In genomic region chr2:127413200-127413599, GRCh38 we compare ENCODE assay signal across 33 cellular contexts. TPM values are rescaled to one million over a fixed set of nuclear protein-coding genes. Genes with fewer than 3 reads are reported as not detected.
DNase-seq lines count a peak whose midpoint lies in the region; ATAC-seq, FAIRE-seq and TF ChIP-seq lines count a peak whose summit lies in the region.
"Had no signal": no experiment of that assay in that cellular context is flagged by ENCODE, and none has a peak within 500 bp of the region (broad histone marks: within the 10 kb centered on the region; RNA-seq: fewer than 3 reads in every experiment).

No MANE protein-coding gene starts in this region.

- no peak for TF ChIP-seq EP300 in A549 (IDR thresholded peaks at IDR 0.05)

- WGBS in A549 (ENCODE audit: missing lambda C conversion rate), result 86% methylated on average over 3 of the region's 3 CpGs

- H3K4me3 Mint-ChIP-seq in memory B cell, result no peak overlapping the region
- H3K4me3 Mint-ChIP-seq in activated CD4-positive, alpha-beta memory T cell treated with anti-CD3 and anti-CD28 coated beads for 36 hours, result no peak overlapping the region
- H3K4me3 Mint-ChIP-seq: activated CD4-positive, alpha-beta memory T cell treated with anti-CD3 and anti-CD28 coated beads, Interleukin-2, amount 10 ng/mL, durations not matched to agents 7 days and 5 days; activated naive CD4-positive, alpha-beta T cell treated with anti-CD3 and anti-CD28 coated beads for 36 hours; natural killer cell treated with Interleukin-12 subunit alpha and Interleukin-12 subunit beta and Interleukin-15 and Interleukin-18, amount 100 ng/mL, for 72 hours; stimulated activated effector memory CD8-positive, alpha-beta T cell treated with anti-CD3 and anti-CD28 coated beads, Interleukin-12 subunit alpha, Interleukin-12 subunit beta, amount 100 ng/mL, for 72 hours; type B pancreatic cell had no signal

- no peaks in the 10 kb centered on the region for H3K36me3 ChIP-seq in SJSA1
- H3K36me3 ChIP-seq: adrenal gland, gastrocnemius medialis had no signal

- H3K9me3 Mint-ChIP-seq in memory B cell, result peaks cover 3% of the 10 kb centered on the region
- peaks cover 5% of the 10 kb centered on the region for H3K9me3 Mint-ChIP-seq in activated CD4-positive, alpha-beta memory T cell treated with anti-CD3 and anti-CD28 coated beads for 36 hours
- H3K9me3 Mint-ChIP-seq: activated CD4-positive, alpha-beta memory T cell treated with anti-CD3 and anti-CD28 coated beads, Interleukin-2, amount 10 ng/mL, durations not matched to agents 7 days and 5 days; natural killer cell treated with Interleukin-12 subunit alpha and Interleukin-12 subunit beta and Interleukin-15 and Interleukin-18, amount 100 ng/mL, for 72 hours; type B pancreatic cell had no signal

- CTCF ChIA-PET in A549 (lab: Yijun Ruan, JAX), result interaction anchor here (3.6 to 4.3 kb wide), 3 partner anchors 11 to 89 kb away, joined by 14 to 23 read pairs (median 19); no protein-coding TSS in a partner anchor
- CTCF ChIA-PET in activated CD4-positive, alpha-beta memory T cell treated with anti-CD3 and anti-CD28 coated beads for 36 hours (lab: Charles Lee), result interaction anchor here (1.0 kb wide), 1 partner anchor 61 kb away, joined by 6 read pairs; no protein-coding TSS in a partner anchor

- no peak overlapping the region for H3K4me3 ChIP-seq in A549
- no peak overlapping the region for H3K4me3 ChIP-seq in SJSA1
- H3K4me3 ChIP-seq: adrenal gland, gastrocnemius medialis, lung, mucosa of descending colon had no signal

- intact Hi-C loops in activated CD4-positive, alpha-beta memory T cell treated with anti-CD3 and anti-CD28 coated beads for 36 hours (cut with micrococcal nuclease), result no loop called here

- DNase-seq in A549 (ENCODE audit: low read depth in 1 of 2, low spot score in 1 of 2) (no peak), EH (ENCODE audit: low read depth) (peak; percentile 42), SJSA1 (ENCODE audit: low read depth in 1 of 2, low spot score in 2 of 2) (peak in 1 of 2 experiments; percentile 12), memory B cell (ENCODE audit: low spot score in 2 of 2) (no peak), cortex of kidney (lab: John Stamatoyannopoulos, UW) (no peak), islet precursor cell (no peak), SKM-1 treated with dmso at 0.1 percent for 144 hours (lab: John Stamatoyannopoulos, UW; ENCODE audit: unreplicated experiment) (no peak)
- no peak for DNase-seq in activated CD4-positive, alpha-beta memory T cell treated with anti-CD3 and anti-CD28 coated beads for 36 hours
- DNase-seq: 8988T; activated CD4-positive, alpha-beta memory T cell treated with anti-CD3 and anti-CD28 coated beads, Interleukin-2, amount 10 ng/mL, durations not matched to agents 7 days and 5 days; activated CD4-positive, alpha-beta T cell treated with anti-CD3 and anti-CD28 coated beads for 1 hour; activated CD8-positive, alpha-beta memory T cell treated with anti-CD3 and anti-CD28 coated beads, Interleukin-2, amount 50 U/mL, for 4 hours; activated naive CD4-positive, alpha-beta T cell treated with anti-CD3 and anti-CD28 coated beads for 36 hours; adrenal gland; AML-193; DMS79; gastrocnemius medialis; GDM1; mucosa of descending colon; NCI-H1048; NCI-H187; NCI-H82; RPMI8226; substantia nigra; T-helper 2 cell had no signal

- peaks cover 35% of the 10 kb centered on the region for H3K4me1 Mint-ChIP-seq in memory B cell
- H3K4me1 Mint-ChIP-seq in activated CD4-positive, alpha-beta memory T cell treated with anti-CD3 and anti-CD28 coated beads for 36 hours (ENCODE audit: low read depth), result peaks cover 48% of the 10 kb centered on the region

- no peaks in the 10 kb centered on the region for H3K36me3 Mint-ChIP-seq in memory B cell
- H3K36me3 Mint-ChIP-seq in activated CD4-positive, alpha-beta memory T cell treated with anti-CD3 and anti-CD28 coated beads for 36 hours, result no peaks in the 10 kb centered on the region
- H3K36me3 Mint-ChIP-seq: brain; natural killer cell treated with Interleukin-12 subunit alpha and Interleukin-12 subunit beta and Interleukin-15 and Interleukin-18, amount 100 ng/mL, for 72 hours; stimulated activated effector memory CD8-positive, alpha-beta T cell treated with anti-CD3 and anti-CD28 coated beads, Interleukin-12 subunit alpha, Interleukin-12 subunit beta, amount 100 ng/mL, for 72 hours; type B pancreatic cell had no signal

- no peak for TF ChIP-seq RAD21 in A549 (conservative IDR thresholded peaks at IDR 0.05 in 1 of 2, IDR thresholded peaks at IDR 0.05 in 1 of 2)

- H3K4me1 ChIP-seq in A549 (peaks cover 78% of the 10 kb centered on the region), SJSA1 (replicated peaks) (peaks cover 59% of the 10 kb centered on the region)

- no peak for FAIRE-seq in A549 (lab: Jason Lieb, UNC)

- H3K27me3 ChIP-seq in SJSA1 (replicated peaks), result no peaks in the 10 kb centered on the region
- H3K27me3 ChIP-seq: adrenal gland had no signal

- no peak for TF ChIP-seq CTCF in A549 (IDR thresholded peaks at IDR 0.05)

- peak overlapping the region; percentile 44 for H3K4me2 ChIP-seq in A549

- H3K9me3 ChIP-seq in A549, result peaks cover 8% of the 10 kb centered on the region; the same call in 1 of the 3 replicates
- no peaks in the 10 kb centered on the region for H3K9me3 ChIP-seq in SJSA1 (replicated peaks)
- H3K9me3 ChIP-seq: adrenal gland, gastrocnemius medialis, mucosa of descending colon had no signal

- ATAC-seq in A549, result no peak
- ATAC-seq in memory B cell (ENCODE audit: low read depth), result no peak
- ATAC-seq: gastrocnemius medialis; HCT116; mucosa of descending colon; natural killer cell treated with Interleukin-12 subunit alpha and Interleukin-12 subunit beta and Interleukin-15 and Interleukin-18, amount 100 ng/mL, for 72 hours; stimulated activated effector memory CD8-positive, alpha-beta T cell treated with anti-CD3 and anti-CD28 coated beads, Interleukin-12 subunit alpha, Interleukin-12 subunit beta, amount 100 ng/mL, for 72 hours had no signal

- TF ChIP-seq POLR2A in A549 (IDR thresholded peaks at IDR 0.05; ENCODE audit: low read length), result no peak

- peak overlapping the region; percentile 84 to 97 for H3K27ac ChIP-seq in A549
- peak overlapping the region; percentile 51 for H3K27ac ChIP-seq in SJSA1
- H3K27ac ChIP-seq: adrenal gland had no signal

- H3K27me3 Mint-ChIP-seq in memory B cell, result no peaks in the 10 kb centered on the region
- H3K27me3 Mint-ChIP-seq in activated CD4-positive, alpha-beta memory T cell treated with anti-CD3 and anti-CD28 coated beads for 36 hours, result peaks cover 12% of the 10 kb centered on the region

- H3K27ac Mint-ChIP-seq in memory B cell, result peak overlapping the region; percentile 48
- H3K27ac Mint-ChIP-seq in activated CD4-positive, alpha-beta memory T cell treated with anti-CD3 and anti-CD28 coated beads for 36 hours, result no peak overlapping the region
- H3K27ac Mint-ChIP-seq: activated CD4-positive, alpha-beta memory T cell treated with anti-CD3 and anti-CD28 coated beads, Interleukin-2, amount 10 ng/mL, durations not matched to agents 7 days and 5 days; activated naive CD4-positive, alpha-beta T cell treated with anti-CD3 and anti-CD28 coated beads for 36 hours; natural killer cell treated with Interleukin-12 subunit alpha and Interleukin-12 subunit beta and Interleukin-15 and Interleukin-18, amount 100 ng/mL, for 72 hours; stimulated activated effector memory CD8-positive, alpha-beta T cell treated with anti-CD3 and anti-CD28 coated beads, Interleukin-12 subunit alpha, Interleukin-12 subunit beta, amount 100 ng/mL, for 72 hours had no signal

- POLR2A ChIA-PET in A549 (lab: Yijun Ruan, JAX), result no interaction called here
- POLR2A ChIA-PET in activated CD4-positive, alpha-beta memory T cell treated with anti-CD3 and anti-CD28 coated beads for 36 hours (lab: Charles Lee), result interaction anchor here (2.0 kb wide), 1 partner anchor 27 kb away, joined by 7 read pairs; no protein-coding TSS in a partner anchor

TF ChIP-seq in A549, 52 proteins besides CTCF, POLR2A, EP300 and RAD21 (continues in another document):
- no peak for TF ChIP-seq FOSL2 (IDR thresholded peaks at IDR 0.05)
- TF ChIP-seq FOSL2 (CRISPR knock-in tag; IDR thresholded peaks at IDR 0.05), result no peak
- TF ChIP-seq, protein P1, sequence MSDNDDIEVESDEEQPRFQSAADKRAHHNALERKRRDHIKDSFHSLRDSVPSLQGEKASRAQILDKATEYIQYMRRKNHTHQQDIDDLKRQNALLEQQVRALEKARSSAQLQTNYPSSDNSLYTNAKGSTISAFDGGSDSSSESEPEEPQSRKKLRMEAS (IDR thresholded peaks at IDR 0.05), result no peak
- no peak for TF ChIP-seq RARB (CRISPR knock-in tag; IDR thresholded peaks at IDR 0.05)
- no peak for TF ChIP-seq CHD4 (IDR thresholded peaks at IDR 0.05; ENCODE audit: borderline replicate concordance)
- TF ChIP-seq ZC3H11A (IDR thresholded peaks at IDR 0.05), result no peak
- TF ChIP-seq, protein P2, sequence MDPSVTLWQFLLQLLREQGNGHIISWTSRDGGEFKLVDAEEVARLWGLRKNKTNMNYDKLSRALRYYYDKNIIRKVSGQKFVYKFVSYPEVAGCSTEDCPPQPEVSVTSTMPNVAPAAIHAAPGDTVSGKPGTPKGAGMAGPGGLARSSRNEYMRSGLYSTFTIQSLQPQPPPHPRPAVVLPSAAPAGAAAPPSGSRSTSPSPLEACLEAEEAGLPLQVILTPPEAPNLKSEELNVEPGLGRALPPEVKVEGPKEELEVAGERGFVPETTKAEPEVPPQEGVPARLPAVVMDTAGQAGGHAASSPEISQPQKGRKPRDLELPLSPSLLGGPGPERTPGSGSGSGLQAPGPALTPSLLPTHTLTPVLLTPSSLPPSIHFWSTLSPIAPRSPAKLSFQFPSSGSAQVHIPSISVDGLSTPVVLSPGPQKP (IDR thresholded peaks at IDR 0.05; ENCODE audit: low read depth, low read length), result no peak
- TF ChIP-seq HOXA7 (CRISPR knock-in tag; IDR thresholded peaks at IDR 0.05), result no peak

RNA-seq across cellular contexts. Expression of gene PROC, which starts 5.0 kb away (rescaled TPM):
- polyA plus RNA-seq in A549 (2011; rRNA removed) (2.0 and 2.6 TPM in 2 replicates), A549 (2017; fragmentation: RNase III; extraction: RNeasy Plus Mini Kit Qiagen cat#74134 plus additional on column Dnase treatment) (6.4 to 7.9 TPM (median 7.7 TPM) in 3 replicates)
- polyA plus RNA-seq in A549 (2012; cell fraction: cytosol; rRNA removed), result 6.3 and 7.1 TPM in 2 replicates
- 5.4 and 6.3 TPM in 2 replicates for polyA plus RNA-seq in A549 (2012; cell fraction: nucleus; rRNA removed)
- 0.54 and 1.4 TPM in 2 replicates for polyA minus RNA-seq in A549 (2011; rRNA and poly(A)+ RNA removed)
- total RNA-seq in SJSA1 (2014; rRNA removed; shearing (Covaris generic)), result 0.63 TPM in 1 of 2 replicates, not detected in the other
- not detected for total RNA-seq in activated CD4-positive, alpha-beta memory T cell treated with anti-CD3 and anti-CD28 coated beads for 36 hours
- total RNA-seq: activated CD4-positive, alpha-beta memory T cell treated with anti-CD3 and anti-CD28 coated beads, Interleukin-2, amount 10 ng/mL, durations not matched to agents 7 days and 5 days; activated naive CD4-positive, alpha-beta T cell treated with anti-CD3 and anti-CD28 coated beads for 36 hours; adrenal gland; fibroblast of lung; natural killer cell treated with Interleukin-12 subunit alpha and Interleukin-12 subunit beta and Interleukin-15 and Interleukin-18, amount 100 ng/mL, for 72 hours; omental fat pad had no signal
- polyA plus RNA-seq: fibroblast of lung had no signal

RNA-seq across cellular contexts. Expression of gene MAP3K2, which starts 25.4 kb away (rescaled TPM):
- polyA plus RNA-seq in A549 (2011; rRNA removed) (29.7 and 36.1 TPM in 2 replicates), A549 (2017; fragmentation: RNase III; extraction: RNeasy Plus Mini Kit Qiagen cat#74134 plus additional on column Dnase treatment) (12.3 to 13.2 TPM (median 12.8 TPM) in 3 replicates)
- polyA plus RNA-seq in A549 (2012; cell fraction: cytosol; rRNA removed), result 4.9 and 7.0 TPM in 2 replicates
- 4.5 and 5.3 TPM in 2 replicates for polyA plus RNA-seq in A549 (2012; cell fraction: nucleus; rRNA removed)
- 43.3 and 43.6 TPM in 2 replicates for polyA minus RNA-seq in A549 (2011; rRNA and poly(A)+ RNA removed)
- total RNA-seq in SJSA1 (2014; rRNA removed; shearing (Covaris generic)), result 28.8 and 41.7 TPM in 2 replicates
- 10 to 100 TPM; 33.4 to 34.9 TPM for total RNA-seq in activated CD4-positive, alpha-beta memory T cell treated with anti-CD3 and anti-CD28 coated beads for 36 hours
